ENCODE assay signal across 8 cellular contexts in the genomic region with DNA sequence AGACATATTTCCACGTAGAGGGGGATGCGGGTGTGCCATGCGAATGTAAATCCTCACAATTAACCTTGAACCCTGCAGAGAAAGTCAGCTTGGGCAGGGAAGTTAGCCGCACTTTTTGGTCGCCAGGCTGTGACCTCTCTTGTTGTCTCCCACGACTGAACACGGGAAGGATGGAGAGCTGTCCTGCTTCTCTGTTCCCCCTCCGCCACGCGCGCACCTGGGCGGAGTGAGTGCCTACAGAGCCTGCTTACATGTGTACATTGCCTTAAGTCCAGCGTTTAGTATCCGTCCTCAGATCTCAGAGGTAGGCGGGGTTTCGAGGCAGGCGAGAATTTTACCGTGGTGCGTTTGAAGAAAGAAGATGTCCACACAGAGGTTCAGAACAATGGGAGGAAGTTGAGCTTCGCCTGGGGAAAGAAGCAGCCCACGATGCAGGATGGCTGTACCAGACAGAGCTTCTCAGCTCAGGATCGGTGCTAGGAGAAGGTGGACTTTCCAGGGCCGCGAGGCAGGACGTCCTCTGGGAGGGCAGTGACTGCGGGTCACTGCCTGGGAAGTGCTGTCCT. TPM values are rescaled to one million over a fixed set of nuclear protein-coding genes. Genes with fewer than 3 reads are reported as not detected.
DNase-seq lines count a peak whose midpoint lies in the region; ATAC-seq and TF ChIP-seq lines count a peak whose summit lies in the region.

No MANE protein-coding gene starts in this region.

- H3K4me3 ChIP-seq in HUES64 (ENCODE audit: low read length): peak overlapping the region; percentile 59
- H3K4me3 ChIP-seq in colonic mucosa: peak overlapping the region; percentile 69

- ATAC-seq in GM21390 (IDR thresholded peaks at IDR 0.05; ENCODE audit: unreplicated experiment): peak; percentile 4

- H3K4me1 ChIP-seq in HUES64 (ENCODE audit: insufficient read depth, low read length) (peaks cover 6% of the 10 kb centered on the region), colonic mucosa (peaks cover 7% of the 10 kb centered on the region)

- 4% methylated on average over 26 of the region's 26 CpGs for WGBS in HUES64

- no peak overlapping the region for H3K27ac ChIP-seq in HUES64 (ENCODE audit: low read depth, low read length)
- peak overlapping the region; percentile 87 for H3K27ac ChIP-seq in colonic mucosa

- DNase-seq in DMS53 treated with DMSO at 0.1 percent for 48 hours (lab: John Stamatoyannopoulos, UW; ENCODE audit: unreplicated experiment) (peak; percentile 52), T-helper 9 cell (peak; percentile 3), colonic mucosa (peak; percentile 58), left kidney (ENCODE audit: low read depth, low spot score) (peak; percentile 82), SKM-1 (lab: John Stamatoyannopoulos, UW; ENCODE audit: unreplicated experiment) (no peak)
- peak; percentile 23 for DNase-seq in stimulated activated CD4-positive, alpha-beta T cell treated with anti-CD3 and anti-CD28 coated beads, Interleukin-4, amount 100 ng/mL, for 24 hours

- intact Hi-C loops in colonic mucosa (cut with DNase I): no loop called here

- H3K36me3 ChIP-seq in HUES64 (ENCODE audit: insufficient read depth, low read length): no peaks in the 10 kb centered on the region
- no peaks in the 10 kb centered on the region for H3K36me3 ChIP-seq in colonic mucosa

- H3K27me3 ChIP-seq in HUES64 (ENCODE audit: insufficient read depth, low read length): peaks cover 19% of the 10 kb centered on the region
- no peaks in the 10 kb centered on the region for H3K27me3 ChIP-seq in colonic mucosa

- H3K9me3 ChIP-seq in HUES64 (ENCODE audit: insufficient read depth, low read depth, low read length): 0 out of 2 replicates have a peak, but pooled peaks cover 5% of the 10 kb centered on the region
- H3K9me3 ChIP-seq in colonic mucosa: no peaks in the 10 kb centered on the region

- H3K9ac ChIP-seq in HUES64 (ENCODE audit: low read depth, low read length) (peak overlapping the region; percentile 56; the same call in 1 of the 2 replicates), colonic mucosa (ENCODE audit: low read depth in 2 of 2, low read length in 2 of 2) (peak overlapping the region; percentile 79 to 82)

- no peak for TF ChIP-seq CTCF in colonic mucosa (IDR thresholded peaks at IDR 0.05)

RNA-seq across cellular contexts. Expression of a gene that starts 0.5 kb away (rescaled TPM):
- 5.7 TPM for polyA plus RNA-seq in HUES64 (2013, experiment 1 of 2)
- 4.7 TPM for polyA plus RNA-seq in HUES64 (2013, experiment 2 of 2)
- total RNA-seq in colonic mucosa: 10 to 100 TPM; 16.4 to 18.0 TPM
